In the genomic region with DNA sequence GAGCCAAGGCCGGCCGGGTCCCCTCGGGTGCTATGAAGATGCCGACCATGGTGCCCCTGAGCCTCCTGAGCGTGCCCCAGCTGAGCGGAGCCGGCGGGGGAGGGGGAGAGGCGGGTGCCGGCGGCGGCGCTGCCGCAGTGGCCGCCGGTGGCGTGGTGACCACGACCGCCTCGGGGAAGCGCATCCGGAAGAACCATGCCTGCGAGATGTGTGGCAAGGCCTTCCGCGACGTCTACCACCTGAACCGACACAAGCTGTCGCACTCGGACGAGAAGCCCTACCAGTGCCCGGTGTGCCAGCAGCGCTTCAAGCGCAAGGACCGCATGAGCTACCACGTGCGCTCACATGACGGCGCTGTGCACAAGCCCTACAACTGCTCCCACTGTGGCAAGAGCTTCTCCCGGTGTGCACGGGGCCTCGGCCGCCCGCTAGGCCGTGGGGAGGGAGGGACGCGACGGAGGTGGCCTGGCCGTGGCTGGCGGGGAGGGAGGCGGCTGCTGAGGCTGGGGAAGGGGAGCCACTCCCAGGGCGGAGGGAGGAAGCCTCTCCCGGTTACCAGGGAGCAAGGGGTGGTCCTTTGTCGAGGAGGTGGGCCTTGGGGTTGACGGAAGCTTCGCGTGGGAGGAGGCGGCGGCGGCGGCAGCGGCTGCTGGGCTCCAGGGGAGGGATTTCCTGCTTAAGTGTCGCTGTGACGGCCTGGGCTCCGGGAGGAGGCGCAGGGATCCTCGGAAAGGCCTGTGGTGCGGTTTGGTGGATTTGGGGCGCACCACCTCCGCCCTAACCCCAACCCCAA, we compare ENCODE assay signal across 1 cellular context.
TF ChIP-seq lines count a peak whose summit lies in the region.

No MANE protein-coding gene starts in this region.

TF ChIP-seq in K562, 482 proteins besides CTCF, POLR2A, EP300 and RAD21 (continued from another document and continues in another):
- TF ChIP-seq, protein P1, sequence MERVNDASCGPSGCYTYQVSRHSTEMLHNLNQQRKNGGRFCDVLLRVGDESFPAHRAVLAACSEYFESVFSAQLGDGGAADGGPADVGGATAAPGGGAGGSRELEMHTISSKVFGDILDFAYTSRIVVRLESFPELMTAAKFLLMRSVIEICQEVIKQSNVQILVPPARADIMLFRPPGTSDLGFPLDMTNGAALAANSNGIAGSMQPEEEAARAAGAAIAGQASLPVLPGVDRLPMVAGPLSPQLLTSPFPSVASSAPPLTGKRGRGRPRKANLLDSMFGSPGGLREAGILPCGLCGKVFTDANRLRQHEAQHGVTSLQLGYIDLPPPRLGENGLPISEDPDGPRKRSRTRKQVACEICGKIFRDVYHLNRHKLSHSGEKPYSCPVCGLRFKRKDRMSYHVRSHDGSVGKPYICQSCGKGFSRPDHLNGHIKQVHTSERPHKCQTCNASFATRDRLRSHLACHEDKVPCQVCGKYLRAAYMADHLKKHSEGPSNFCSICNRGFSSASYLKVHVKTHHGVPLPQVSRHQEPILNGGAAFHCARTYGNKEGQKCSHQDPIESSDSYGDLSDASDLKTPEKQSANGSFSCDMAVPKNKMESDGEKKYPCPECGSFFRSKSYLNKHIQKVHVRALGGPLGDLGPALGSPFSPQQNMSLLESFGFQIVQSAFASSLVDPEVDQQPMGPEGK (CRISPR knock-in tag; IDR thresholded peaks at IDR 0.05; ENCODE audit: borderline replicate concordance): no peak
- TF ChIP-seq, protein P2, sequence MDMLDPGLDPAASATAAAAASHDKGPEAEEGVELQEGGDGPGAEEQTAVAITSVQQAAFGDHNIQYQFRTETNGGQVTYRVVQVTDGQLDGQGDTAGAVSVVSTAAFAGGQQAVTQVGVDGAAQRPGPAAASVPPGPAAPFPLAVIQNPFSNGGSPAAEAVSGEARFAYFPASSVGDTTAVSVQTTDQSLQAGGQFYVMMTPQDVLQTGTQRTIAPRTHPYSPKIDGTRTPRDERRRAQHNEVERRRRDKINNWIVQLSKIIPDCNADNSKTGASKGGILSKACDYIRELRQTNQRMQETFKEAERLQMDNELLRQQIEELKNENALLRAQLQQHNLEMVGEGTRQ (CRISPR knock-in tag; IDR thresholded peaks at IDR 0.05): peak; percentile 39; the same call in 1 of the 2 replicates
- no peak for TF ChIP-seq TCFL5 (CRISPR knock-in tag; conservative IDR thresholded peaks at IDR 0.05)
- TF ChIP-seq KDM1A (IDR thresholded peaks at IDR 0.05): peak in 1 of 2 experiments; percentile 97; a peak in 2 of 4 replicates
- TF ChIP-seq, protein P3, sequence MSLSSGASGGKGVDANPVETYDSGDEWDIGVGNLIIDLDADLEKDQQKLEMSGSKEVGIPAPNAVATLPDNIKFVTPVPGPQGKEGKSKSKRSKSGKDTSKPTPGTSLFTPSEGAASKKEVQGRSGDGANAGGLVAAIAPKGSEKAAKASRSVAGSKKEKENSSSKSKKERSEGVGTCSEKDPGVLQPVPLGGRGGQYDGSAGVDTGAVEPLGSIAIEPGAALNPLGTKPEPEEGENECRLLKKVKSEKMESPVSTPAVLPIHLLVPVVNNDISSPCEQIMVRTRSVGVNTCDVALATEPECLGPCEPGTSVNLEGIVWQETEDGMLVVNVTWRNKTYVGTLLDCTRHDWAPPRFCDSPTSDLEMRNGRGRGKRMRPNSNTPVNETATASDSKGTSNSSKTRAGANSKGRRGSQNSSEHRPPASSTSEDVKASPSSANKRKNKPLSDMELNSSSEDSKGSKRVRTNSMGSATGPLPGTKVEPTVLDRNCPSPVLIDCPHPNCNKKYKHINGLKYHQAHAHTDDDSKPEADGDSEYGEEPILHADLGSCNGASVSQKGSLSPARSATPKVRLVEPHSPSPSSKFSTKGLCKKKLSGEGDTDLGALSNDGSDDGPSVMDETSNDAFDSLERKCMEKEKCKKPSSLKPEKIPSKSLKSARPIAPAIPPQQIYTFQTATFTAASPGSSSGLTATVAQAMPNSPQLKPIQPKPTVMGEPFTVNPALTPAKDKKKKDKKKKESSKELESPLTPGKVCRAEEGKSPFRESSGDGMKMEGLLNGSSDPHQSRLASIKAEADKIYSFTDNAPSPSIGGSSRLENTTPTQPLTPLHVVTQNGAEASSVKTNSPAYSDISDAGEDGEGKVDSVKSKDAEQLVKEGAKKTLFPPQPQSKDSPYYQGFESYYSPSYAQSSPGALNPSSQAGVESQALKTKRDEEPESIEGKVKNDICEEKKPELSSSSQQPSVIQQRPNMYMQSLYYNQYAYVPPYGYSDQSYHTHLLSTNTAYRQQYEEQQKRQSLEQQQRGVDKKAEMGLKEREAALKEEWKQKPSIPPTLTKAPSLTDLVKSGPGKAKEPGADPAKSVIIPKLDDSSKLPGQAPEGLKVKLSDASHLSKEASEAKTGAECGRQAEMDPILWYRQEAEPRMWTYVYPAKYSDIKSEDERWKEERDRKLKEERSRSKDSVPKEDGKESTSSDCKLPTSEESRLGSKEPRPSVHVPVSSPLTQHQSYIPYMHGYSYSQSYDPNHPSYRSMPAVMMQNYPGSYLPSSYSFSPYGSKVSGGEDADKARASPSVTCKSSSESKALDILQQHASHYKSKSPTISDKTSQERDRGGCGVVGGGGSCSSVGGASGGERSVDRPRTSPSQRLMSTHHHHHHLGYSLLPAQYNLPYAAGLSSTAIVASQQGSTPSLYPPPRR (CRISPR knock-in tag; IDR thresholded peaks at IDR 0.05; ENCODE audit: borderline replicate concordance): no peak; the same call in 1 of the 2 replicates
- TF ChIP-seq TFAM (CRISPR knock-in tag; conservative IDR thresholded peaks at IDR 0.05): no peak
- peak; percentile 60; the same call in 1 of the 2 replicates for TF ChIP-seq ZNF668 (CRISPR knock-in tag; IDR thresholded peaks at IDR 0.05)
- TF ChIP-seq NFE2L1 (tag; IDR thresholded peaks at IDR 0.05; ENCODE audit: borderline replicate concordance, low read depth): no peak
- no peak for TF ChIP-seq ZNF551 (CRISPR knock-in tag; IDR thresholded peaks at IDR 0.05)
- no peak; the same call in 1 of the 2 replicates for TF ChIP-seq ZSCAN32 (CRISPR knock-in tag; IDR thresholded peaks at IDR 0.05)
- no peak for TF ChIP-seq ZNF785 (CRISPR knock-in tag; IDR thresholded peaks at IDR 0.05)
- TF ChIP-seq, protein P4, sequence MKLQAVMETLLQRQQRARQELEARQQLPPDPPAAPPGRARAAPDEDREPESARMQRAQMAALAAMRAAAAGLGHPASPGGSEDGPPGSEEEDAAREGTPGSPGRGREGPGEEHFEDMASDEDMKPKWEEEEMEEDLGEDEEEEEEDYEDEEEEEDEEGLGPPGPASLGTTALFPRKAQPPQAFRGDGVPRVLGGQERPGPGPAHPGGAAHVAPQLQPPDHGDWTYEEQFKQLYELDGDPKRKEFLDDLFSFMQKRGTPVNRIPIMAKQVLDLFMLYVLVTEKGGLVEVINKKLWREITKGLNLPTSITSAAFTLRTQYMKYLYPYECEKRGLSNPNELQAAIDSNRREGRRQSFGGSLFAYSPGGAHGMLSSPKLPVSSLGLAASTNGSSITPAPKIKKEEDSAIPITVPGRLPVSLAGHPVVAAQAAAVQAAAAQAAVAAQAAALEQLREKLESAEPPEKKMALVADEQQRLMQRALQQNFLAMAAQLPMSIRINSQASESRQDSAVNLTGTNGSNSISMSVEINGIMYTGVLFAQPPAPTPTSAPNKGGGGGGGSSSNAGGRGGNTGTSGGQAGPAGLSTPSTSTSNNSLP (IDR thresholded peaks at IDR 0.05; ENCODE audit: borderline replicate concordance, low read depth, low read length): no peak
- TF ChIP-seq MXI1 (IDR thresholded peaks at IDR 0.05; ENCODE audit: low read depth, low read length): peak; percentile 19; the same call in 1 of the 2 replicates
- TF ChIP-seq, protein P5, sequence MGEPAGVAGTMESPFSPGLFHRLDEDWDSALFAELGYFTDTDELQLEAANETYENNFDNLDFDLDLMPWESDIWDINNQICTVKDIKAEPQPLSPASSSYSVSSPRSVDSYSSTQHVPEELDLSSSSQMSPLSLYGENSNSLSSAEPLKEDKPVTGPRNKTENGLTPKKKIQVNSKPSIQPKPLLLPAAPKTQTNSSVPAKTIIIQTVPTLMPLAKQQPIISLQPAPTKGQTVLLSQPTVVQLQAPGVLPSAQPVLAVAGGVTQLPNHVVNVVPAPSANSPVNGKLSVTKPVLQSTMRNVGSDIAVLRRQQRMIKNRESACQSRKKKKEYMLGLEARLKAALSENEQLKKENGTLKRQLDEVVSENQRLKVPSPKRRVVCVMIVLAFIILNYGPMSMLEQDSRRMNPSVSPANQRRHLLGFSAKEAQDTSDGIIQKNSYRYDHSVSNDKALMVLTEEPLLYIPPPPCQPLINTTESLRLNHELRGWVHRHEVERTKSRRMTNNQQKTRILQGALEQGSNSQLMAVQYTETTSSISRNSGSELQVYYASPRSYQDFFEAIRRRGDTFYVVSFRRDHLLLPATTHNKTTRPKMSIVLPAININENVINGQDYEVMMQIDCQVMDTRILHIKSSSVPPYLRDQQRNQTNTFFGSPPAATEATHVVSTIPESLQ (CRISPR knock-in tag; IDR thresholded peaks at IDR 0.05): peak; percentile 77; the same call in 1 of the 2 replicates
- TF ChIP-seq KDM4B (IDR thresholded peaks at IDR 0.05; ENCODE audit: borderline replicate concordance in 2 of 2, low read depth in 1 of 2): no peak
- TF ChIP-seq, protein P6, sequence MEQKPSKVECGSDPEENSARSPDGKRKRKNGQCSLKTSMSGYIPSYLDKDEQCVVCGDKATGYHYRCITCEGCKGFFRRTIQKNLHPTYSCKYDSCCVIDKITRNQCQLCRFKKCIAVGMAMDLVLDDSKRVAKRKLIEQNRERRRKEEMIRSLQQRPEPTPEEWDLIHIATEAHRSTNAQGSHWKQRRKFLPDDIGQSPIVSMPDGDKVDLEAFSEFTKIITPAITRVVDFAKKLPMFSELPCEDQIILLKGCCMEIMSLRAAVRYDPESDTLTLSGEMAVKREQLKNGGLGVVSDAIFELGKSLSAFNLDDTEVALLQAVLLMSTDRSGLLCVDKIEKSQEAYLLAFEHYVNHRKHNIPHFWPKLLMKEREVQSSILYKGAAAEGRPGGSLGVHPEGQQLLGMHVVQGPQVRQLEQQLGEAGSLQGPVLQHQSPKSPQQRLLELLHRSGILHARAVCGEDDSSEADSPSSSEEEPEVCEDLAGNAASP (IDR thresholded peaks at IDR 0.05): no peak
- TF ChIP-seq ZNF133 (CRISPR knock-in tag; IDR thresholded peaks at IDR 0.05): no peak
- no peak for TF ChIP-seq STAT5A (IDR thresholded peaks at IDR 0.05; ENCODE audit: borderline replicate concordance, low read length)
- TF ChIP-seq SIRT6 (IDR thresholded peaks at IDR 0.05; ENCODE audit: low read depth, low read length): no peak
- peak; percentile 51; the same call in 1 of the 2 replicates for TF ChIP-seq E2F3 (CRISPR knock-in tag; IDR thresholded peaks at IDR 0.05)
- TF ChIP-seq COPS2 (conservative IDR thresholded peaks at IDR 0.05): no peak
- TF ChIP-seq ZBTB17 (CRISPR knock-in tag; IDR thresholded peaks at IDR 0.05): 0 out of 2 replicates have a peak, but pooled peaks have one; percentile 39
- TF ChIP-seq CXXC5 (CRISPR knock-in tag; IDR thresholded peaks at IDR 0.05): peak; percentile 79
- TF ChIP-seq, protein P7, sequence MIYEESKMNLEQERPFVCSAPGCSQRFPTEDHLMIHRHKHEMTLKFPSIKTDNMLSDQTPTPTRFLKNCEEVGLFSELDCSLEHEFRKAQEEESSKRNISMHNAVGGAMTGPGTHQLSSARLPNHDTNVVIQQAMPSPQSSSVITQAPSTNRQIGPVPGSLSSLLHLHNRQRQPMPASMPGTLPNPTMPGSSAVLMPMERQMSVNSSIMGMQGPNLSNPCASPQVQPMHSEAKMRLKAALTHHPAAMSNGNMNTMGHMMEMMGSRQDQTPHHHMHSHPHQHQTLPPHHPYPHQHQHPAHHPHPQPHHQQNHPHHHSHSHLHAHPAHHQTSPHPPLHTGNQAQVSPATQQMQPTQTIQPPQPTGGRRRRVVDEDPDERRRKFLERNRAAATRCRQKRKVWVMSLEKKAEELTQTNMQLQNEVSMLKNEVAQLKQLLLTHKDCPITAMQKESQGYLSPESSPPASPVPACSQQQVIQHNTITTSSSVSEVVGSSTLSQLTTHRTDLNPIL (CRISPR knock-in tag; IDR thresholded peaks at IDR 0.05): no peak
- peak; percentile 56; the same call in 1 of the 2 replicates for TF ChIP-seq BCOR (IDR thresholded peaks at IDR 0.05)
- no peak for TF ChIP-seq PPARD (CRISPR knock-in tag; IDR thresholded peaks at IDR 0.05)
- TF ChIP-seq, protein P8, sequence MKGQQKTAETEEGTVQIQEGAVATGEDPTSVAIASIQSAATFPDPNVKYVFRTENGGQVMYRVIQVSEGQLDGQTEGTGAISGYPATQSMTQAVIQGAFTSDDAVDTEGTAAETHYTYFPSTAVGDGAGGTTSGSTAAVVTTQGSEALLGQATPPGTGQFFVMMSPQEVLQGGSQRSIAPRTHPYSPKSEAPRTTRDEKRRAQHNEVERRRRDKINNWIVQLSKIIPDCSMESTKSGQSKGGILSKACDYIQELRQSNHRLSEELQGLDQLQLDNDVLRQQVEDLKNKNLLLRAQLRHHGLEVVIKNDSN (CRISPR knock-in tag; IDR thresholded peaks at IDR 0.05): peak; percentile 86
- TF ChIP-seq KDM2B (CRISPR knock-in tag; IDR thresholded peaks at IDR 0.05): peak; percentile 71
- TF ChIP-seq, protein P9, sequence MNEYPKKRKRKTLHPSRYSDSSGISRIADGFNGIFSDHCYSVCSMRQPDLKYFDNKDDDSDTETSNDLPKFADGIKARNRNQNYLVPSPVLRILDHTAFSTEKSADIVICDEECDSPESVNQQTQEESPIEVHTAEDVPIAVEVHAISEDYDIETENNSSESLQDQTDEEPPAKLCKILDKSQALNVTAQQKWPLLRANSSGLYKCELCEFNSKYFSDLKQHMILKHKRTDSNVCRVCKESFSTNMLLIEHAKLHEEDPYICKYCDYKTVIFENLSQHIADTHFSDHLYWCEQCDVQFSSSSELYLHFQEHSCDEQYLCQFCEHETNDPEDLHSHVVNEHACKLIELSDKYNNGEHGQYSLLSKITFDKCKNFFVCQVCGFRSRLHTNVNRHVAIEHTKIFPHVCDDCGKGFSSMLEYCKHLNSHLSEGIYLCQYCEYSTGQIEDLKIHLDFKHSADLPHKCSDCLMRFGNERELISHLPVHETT (CRISPR knock-in tag; conservative IDR thresholded peaks at IDR 0.05 in 1 of 2, IDR thresholded peaks at IDR 0.05 in 1 of 2): peak in 1 of 2 experiments; percentile 93; a peak in 2 of 4 replicates
- TF ChIP-seq, protein P10, sequence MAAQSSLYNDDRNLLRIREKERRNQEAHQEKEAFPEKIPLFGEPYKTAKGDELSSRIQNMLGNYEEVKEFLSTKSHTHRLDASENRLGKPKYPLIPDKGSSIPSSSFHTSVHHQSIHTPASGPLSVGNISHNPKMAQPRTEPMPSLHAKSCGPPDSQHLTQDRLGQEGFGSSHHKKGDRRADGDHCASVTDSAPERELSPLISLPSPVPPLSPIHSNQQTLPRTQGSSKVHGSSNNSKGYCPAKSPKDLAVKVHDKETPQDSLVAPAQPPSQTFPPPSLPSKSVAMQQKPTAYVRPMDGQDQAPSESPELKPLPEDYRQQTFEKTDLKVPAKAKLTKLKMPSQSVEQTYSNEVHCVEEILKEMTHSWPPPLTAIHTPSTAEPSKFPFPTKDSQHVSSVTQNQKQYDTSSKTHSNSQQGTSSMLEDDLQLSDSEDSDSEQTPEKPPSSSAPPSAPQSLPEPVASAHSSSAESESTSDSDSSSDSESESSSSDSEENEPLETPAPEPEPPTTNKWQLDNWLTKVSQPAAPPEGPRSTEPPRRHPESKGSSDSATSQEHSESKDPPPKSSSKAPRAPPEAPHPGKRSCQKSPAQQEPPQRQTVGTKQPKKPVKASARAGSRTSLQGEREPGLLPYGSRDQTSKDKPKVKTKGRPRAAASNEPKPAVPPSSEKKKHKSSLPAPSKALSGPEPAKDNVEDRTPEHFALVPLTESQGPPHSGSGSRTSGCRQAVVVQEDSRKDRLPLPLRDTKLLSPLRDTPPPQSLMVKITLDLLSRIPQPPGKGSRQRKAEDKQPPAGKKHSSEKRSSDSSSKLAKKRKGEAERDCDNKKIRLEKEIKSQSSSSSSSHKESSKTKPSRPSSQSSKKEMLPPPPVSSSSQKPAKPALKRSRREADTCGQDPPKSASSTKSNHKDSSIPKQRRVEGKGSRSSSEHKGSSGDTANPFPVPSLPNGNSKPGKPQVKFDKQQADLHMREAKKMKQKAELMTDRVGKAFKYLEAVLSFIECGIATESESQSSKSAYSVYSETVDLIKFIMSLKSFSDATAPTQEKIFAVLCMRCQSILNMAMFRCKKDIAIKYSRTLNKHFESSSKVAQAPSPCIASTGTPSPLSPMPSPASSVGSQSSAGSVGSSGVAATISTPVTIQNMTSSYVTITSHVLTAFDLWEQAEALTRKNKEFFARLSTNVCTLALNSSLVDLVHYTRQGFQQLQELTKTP (IDR thresholded peaks at IDR 0.05; ENCODE audit: low read depth in 1 of 2, partially characterized antibody in 2 of 2): peak; percentile 14 to 47
- TF ChIP-seq ZNF644 (tag; IDR thresholded peaks at IDR 0.05; ENCODE audit: low read depth): no peak
